In the genomic region with DNA sequence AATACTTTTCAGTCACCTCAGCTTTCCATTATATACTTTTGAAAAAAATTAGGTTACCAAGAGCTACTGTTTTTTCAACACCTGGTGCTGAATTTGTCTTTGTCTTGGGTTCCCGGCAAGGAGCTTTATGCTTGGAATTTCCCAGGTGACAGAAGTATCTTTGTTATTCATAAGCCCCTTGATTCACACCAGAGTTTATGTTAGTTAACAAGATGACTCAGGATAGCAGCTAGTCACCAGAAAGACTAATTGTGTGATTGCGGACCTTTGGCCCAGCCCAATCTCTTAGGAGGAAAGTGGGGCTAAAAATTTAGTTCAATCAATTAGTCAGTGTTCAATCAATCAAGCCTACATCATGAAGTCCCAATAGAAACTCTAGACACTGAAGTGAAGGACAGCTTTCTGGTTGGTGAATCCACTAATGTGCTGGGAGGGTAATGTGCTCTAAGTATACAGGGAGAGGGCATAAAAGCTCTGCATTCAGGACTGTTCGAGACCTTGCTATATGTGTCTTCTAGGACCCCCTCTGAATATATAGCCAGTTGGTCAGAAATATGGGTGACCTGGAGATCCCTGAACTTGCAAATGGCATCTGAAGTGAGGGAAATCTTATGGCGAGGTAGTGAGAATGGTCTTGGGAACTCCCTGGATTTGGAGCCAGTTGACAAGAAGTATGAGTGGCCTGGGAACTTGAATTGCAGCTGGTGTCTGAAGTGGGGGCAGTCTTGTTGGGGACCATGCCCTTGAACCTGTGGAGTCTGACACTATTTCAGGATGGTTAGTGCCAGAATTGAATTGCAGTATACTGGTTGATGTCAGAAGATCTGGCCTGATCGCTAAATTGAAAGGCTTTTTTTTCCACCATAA, we compare ENCODE assay signal across 10 cellular contexts. TPM values are rescaled to one million over a fixed set of nuclear protein-coding genes. Genes with fewer than 3 reads are reported as not detected.
DNase-seq lines count a peak whose midpoint lies in the region; ATAC-seq and TF ChIP-seq lines count a peak whose summit lies in the region.
"Had no signal": no experiment of that assay in that cellular context is flagged by ENCODE, and none has a peak within 500 bp of the region (broad histone marks: within the 10 kb centered on the region; RNA-seq: fewer than 3 reads in every experiment).

No MANE protein-coding gene starts in this region.

- H3K27ac ChIP-seq in muscle layer of duodenum (ENCODE audit: low read length), result peak overlapping the region; percentile 66

- no peaks in the 10 kb centered on the region for H3K27me3 Mint-ChIP-seq in HFFc6 (ENCODE audit: insufficient read depth)
- H3K27me3 Mint-ChIP-seq in central memory CD8-positive, alpha-beta T cell, result no peaks in the 10 kb centered on the region

- H3K4me3 Mint-ChIP-seq in HFFc6, result no peak overlapping the region; the same call in 1 of the 2 replicates
- no peak overlapping the region for H3K4me3 Mint-ChIP-seq in central memory CD8-positive, alpha-beta T cell

- no peak for ATAC-seq in central memory CD8-positive, alpha-beta T cell (replicated peaks; ENCODE audit: extremely low read depth, poor library complexity, severe bottlenecking)
- ATAC-seq in HG03139 (IDR thresholded peaks at IDR 0.05; ENCODE audit: unreplicated experiment), result no peak

- peaks cover 8 to 9% of the 10 kb centered on the region in 2 donors for H3K36me3 ChIP-seq in muscle layer of duodenum (ENCODE audit: control insufficient read depth in 1 of 2, insufficient read depth in 2 of 2, low read length in 2 of 2)

- H3K4me1 Mint-ChIP-seq in HFFc6 (ENCODE audit: low read depth), result peaks cover 64% of the 10 kb centered on the region
- H3K4me1 Mint-ChIP-seq in central memory CD8-positive, alpha-beta T cell, result peaks cover 20% of the 10 kb centered on the region

- peaks cover 11% of the 10 kb centered on the region for H3K9me3 Mint-ChIP-seq in HFFc6
- no peaks in the 10 kb centered on the region for H3K9me3 Mint-ChIP-seq in central memory CD8-positive, alpha-beta T cell

- peak overlapping the region in 1 of 2 donors; percentile 12 for H3K4me3 ChIP-seq in muscle layer of duodenum (ENCODE audit: low read depth in 1 of 2, low read length in 2 of 2)
- H3K4me3 ChIP-seq: Peyer's patch had no signal

- H3K4me1 ChIP-seq in muscle layer of duodenum (ENCODE audit: control insufficient read depth in 1 of 2, insufficient read depth in 2 of 2, low read length in 2 of 2), result peaks cover 8 to 27% of the 10 kb centered on the region in 2 donors

- H3K36me3 Mint-ChIP-seq in HFFc6 (ENCODE audit: low read depth), result peaks cover 30% of the 10 kb centered on the region
- peaks cover 11% of the 10 kb centered on the region for H3K36me3 Mint-ChIP-seq in central memory CD8-positive, alpha-beta T cell (ENCODE audit: insufficient read depth)

- no peaks in the 10 kb centered on the region for H3K27me3 ChIP-seq in muscle layer of duodenum (ENCODE audit: low read depth, low read length)
- H3K27me3 ChIP-seq: Peyer's patch had no signal

- TF ChIP-seq CTCF in HFFc6 (IDR thresholded peaks at IDR 0.05), result no peak

- peaks cover 0 to 6% of the 10 kb centered on the region in 2 donors for H3K9me3 ChIP-seq in muscle layer of duodenum (ENCODE audit: control insufficient read depth in 1 of 2, low read length in 2 of 2)
- H3K9me3 ChIP-seq: Peyer's patch had no signal

- DNase-seq in EH (ENCODE audit: low read depth) (peak; percentile 31), HFFc6 (no peak), NCI-H1092 (lab: John Stamatoyannopoulos, UW) (no peak), Kasumi-1 (lab: John Stamatoyannopoulos, UW) (no peak)
- DNase-seq in central memory CD8-positive, alpha-beta T cell (ENCODE audit: low spot score in 2 of 2), result no peak
- DNase-seq in central memory CD4-positive, alpha-beta T cell, result no peak
- DNase-seq: effector CD8-positive, alpha-beta T cell had no signal

- H3K27ac Mint-ChIP-seq in HFFc6, result peak overlapping the region; percentile 26; the same call in 1 of the 2 replicates
- peak overlapping the region; percentile 35 for H3K27ac Mint-ChIP-seq in central memory CD8-positive, alpha-beta T cell (ENCODE audit: low read depth)

RNA-seq across cellular contexts. Expression of gene TMEM30A, which starts 16.2 kb away (rescaled TPM):
- total RNA-seq in HFFc6 (2021; fragmentation: NEBNext Ultra II Directional; extraction: Animal tissue kit (Norgen Biotek cat#: 25700)), result 100 to 1,000 TPM; 154 to 232 (median 192) TPM

RNA-seq across cellular contexts. Expression of gene COX7A2, which starts 24.8 kb away (rescaled TPM):
- total RNA-seq in HFFc6 (2021; fragmentation: NEBNext Ultra II Directional; extraction: Animal tissue kit (Norgen Biotek cat#: 25700)), result 100 to 1,000 TPM; 473 to 536 (median 489) TPM
